In the genomic region with DNA sequence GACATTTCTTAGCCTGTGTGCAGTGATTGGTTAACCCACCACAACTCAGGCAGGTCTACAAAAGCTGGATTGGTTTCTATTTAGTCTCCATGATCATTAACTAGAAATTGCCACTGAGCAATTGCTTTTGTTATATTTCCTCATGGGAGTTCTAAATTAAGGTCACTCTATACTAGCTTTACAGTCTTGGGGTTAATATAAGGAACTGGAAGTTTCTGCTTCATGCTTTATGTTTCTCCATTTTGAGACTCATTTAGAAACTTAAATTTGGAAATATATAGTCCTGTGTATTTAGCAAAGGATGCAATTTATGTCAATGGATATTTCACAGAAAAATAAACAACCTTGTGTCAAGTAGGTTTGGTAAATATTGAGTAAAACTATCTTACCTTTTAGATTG, we compare ENCODE assay signal across 1 cellular context.
TF ChIP-seq lines count a peak whose summit lies in the region.

No MANE protein-coding gene starts in this region.

TF ChIP-seq in GM23338, 12 proteins besides CTCF, POLR2A, EP300 and RAD21 (continued from another document):
- TF ChIP-seq, protein P1, sequence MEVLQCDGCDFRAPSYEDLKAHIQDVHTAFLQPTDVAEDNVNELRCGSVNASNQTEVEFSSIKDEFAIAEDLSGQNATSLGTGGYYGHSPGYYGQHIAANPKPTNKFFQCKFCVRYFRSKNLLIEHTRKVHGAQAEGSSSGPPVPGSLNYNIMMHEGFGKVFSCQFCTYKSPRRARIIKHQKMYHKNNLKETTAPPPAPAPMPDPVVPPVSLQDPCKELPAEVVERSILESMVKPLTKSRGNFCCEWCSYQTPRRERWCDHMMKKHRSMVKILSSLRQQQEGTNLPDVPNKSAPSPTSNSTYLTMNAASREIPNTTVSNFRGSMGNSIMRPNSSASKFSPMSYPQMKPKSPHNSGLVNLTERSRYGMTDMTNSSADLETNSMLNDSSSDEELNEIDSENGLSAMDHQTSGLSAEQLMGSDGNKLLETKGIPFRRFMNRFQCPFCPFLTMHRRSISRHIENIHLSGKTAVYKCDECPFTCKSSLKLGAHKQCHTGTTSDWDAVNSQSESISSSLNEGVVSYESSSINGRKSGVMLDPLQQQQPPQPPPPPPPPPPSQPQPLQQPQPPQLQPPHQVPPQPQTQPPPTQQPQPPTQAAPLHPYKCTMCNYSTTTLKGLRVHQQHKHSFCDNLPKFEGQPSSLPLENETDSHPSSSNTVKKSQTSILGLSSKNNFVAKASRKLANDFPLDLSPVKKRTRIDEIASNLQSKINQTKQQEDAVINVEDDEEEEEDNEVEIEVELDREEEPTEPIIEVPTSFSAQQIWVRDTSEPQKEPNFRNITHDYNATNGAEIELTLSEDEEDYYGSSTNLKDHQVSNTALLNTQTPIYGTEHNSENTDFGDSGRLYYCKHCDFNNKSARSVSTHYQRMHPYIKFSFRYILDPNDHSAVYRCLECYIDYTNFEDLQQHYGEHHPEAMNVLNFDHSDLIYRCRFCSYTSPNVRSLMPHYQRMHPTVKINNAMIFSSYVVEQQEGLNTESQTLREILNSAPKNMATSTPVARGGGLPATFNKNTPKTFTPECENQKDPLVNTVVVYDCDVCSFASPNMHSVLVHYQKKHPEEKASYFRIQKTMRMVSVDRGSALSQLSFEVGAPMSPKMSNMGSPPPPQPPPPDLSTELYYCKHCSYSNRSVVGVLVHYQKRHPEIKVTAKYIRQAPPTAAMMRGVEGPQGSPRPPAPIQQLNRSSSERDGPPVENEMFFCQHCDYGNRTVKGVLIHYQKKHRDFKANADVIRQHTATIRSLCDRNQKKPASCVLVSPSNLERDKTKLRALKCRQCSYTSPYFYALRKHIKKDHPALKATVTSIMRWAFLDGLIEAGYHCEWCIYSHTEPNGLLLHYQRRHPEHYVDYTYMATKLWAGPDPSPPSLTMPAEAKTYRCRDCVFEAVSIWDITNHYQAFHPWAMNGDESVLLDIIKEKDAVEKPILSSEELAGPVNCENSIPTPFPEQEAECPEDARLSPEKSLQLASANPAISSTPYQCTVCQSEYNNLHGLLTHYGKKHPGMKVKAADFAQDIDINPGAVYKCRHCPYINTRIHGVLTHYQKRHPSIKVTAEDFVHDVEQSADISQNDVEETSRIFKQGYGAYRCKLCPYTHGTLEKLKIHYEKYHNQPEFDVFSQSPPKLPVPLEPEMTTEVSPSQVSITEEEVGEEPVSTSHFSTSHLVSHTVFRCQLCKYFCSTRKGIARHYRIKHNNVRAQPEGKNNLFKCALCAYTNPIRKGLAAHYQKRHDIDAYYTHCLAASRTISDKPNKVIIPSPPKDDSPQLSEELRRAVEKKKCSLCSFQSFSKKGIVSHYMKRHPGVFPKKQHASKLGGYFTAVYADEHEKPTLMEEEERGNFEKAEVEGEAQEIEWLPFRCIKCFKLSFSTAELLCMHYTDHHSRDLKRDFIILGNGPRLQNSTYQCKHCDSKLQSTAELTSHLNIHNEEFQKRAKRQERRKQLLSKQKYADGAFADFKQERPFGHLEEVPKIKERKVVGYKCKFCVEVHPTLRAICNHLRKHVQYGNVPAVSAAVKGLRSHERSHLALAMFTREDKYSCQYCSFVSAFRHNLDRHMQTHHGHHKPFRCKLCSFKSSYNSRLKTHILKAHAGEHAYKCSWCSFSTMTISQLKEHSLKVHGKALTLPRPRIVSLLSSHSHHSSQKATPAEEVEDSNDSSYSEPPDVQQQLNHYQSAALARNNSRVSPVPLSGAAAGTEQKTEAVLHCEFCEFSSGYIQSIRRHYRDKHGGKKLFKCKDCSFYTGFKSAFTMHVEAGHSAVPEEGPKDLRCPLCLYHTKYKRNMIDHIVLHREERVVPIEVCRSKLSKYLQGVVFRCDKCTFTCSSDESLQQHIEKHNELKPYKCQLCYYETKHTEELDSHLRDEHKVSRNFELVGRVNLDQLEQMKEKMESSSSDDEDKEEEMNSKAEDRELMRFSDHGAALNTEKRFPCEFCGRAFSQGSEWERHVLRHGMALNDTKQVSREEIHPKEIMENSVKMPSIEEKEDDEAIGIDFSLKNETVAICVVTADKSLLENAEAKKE (CRISPR knock-in tag; IDR thresholded peaks at IDR 0.05): no peak
- TF ChIP-seq JUNB (IDR thresholded peaks at IDR 0.05; ENCODE audit: unreplicated experiment) (no peak), ZNF331 (CRISPR knock-in tag; IDR thresholded peaks at IDR 0.05; ENCODE audit: low read depth) (no peak), POLR2AphosphoS5 (IDR thresholded peaks at IDR 0.05; ENCODE audit: low read depth) (no peak), NANOG (IDR thresholded peaks at IDR 0.05; ENCODE audit: borderline replicate concordance) (no peak), ZNF114 (CRISPR knock-in tag; IDR thresholded peaks at IDR 0.05) (no peak), EZH2 (IDR thresholded peaks at IDR 0.05; ENCODE audit: low read depth, unreplicated experiment) (no peak), STAT1 (IDR thresholded peaks at IDR 0.05; ENCODE audit: unreplicated experiment) (no peak)
- TF ChIP-seq, protein P2, sequence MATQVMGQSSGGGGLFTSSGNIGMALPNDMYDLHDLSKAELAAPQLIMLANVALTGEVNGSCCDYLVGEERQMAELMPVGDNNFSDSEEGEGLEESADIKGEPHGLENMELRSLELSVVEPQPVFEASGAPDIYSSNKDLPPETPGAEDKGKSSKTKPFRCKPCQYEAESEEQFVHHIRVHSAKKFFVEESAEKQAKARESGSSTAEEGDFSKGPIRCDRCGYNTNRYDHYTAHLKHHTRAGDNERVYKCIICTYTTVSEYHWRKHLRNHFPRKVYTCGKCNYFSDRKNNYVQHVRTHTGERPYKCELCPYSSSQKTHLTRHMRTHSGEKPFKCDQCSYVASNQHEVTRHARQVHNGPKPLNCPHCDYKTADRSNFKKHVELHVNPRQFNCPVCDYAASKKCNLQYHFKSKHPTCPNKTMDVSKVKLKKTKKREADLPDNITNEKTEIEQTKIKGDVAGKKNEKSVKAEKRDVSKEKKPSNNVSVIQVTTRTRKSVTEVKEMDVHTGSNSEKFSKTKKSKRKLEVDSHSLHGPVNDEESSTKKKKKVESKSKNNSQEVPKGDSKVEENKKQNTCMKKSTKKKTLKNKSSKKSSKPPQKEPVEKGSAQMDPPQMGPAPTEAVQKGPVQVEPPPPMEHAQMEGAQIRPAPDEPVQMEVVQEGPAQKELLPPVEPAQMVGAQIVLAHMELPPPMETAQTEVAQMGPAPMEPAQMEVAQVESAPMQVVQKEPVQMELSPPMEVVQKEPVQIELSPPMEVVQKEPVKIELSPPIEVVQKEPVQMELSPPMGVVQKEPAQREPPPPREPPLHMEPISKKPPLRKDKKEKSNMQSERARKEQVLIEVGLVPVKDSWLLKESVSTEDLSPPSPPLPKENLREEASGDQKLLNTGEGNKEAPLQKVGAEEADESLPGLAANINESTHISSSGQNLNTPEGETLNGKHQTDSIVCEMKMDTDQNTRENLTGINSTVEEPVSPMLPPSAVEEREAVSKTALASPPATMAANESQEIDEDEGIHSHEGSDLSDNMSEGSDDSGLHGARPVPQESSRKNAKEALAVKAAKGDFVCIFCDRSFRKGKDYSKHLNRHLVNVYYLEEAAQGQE (IDR thresholded peaks at IDR 0.05; ENCODE audit: unreplicated experiment): no peak
- TF ChIP-seq, protein P3, sequence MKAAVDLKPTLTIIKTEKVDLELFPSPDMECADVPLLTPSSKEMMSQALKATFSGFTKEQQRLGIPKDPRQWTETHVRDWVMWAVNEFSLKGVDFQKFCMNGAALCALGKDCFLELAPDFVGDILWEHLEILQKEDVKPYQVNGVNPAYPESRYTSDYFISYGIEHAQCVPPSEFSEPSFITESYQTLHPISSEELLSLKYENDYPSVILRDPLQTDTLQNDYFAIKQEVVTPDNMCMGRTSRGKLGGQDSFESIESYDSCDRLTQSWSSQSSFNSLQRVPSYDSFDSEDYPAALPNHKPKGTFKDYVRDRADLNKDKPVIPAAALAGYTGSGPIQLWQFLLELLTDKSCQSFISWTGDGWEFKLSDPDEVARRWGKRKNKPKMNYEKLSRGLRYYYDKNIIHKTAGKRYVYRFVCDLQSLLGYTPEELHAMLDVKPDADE (IDR thresholded peaks at IDR 0.05): no peak
